ENCODE assay signal across 8 cellular contexts in genomic region chr4:6332042-6332668, GRCh38.
DNase-seq lines count a peak whose midpoint lies in the region; ATAC-seq and TF ChIP-seq lines count a peak whose summit lies in the region.

No MANE protein-coding gene starts in this region.

- H3K4me3 ChIP-seq in RWPE2 (ENCODE audit: severe bottlenecking) = no peak overlapping the region
- no peak overlapping the region for H3K4me3 ChIP-seq in fibroblast of villous mesenchyme (ENCODE audit: low read depth, low read length)
- no peak overlapping the region for H3K4me3 ChIP-seq in sigmoid colon

- 47 to 50% methylated on average over 18 of the region's 18 CpGs for WGBS in sigmoid colon, 2 donors

- no peak for ATAC-seq in RWPE2 (ENCODE audit: low read depth)

- H3K27ac ChIP-seq in RWPE2 (ENCODE audit: poor library complexity, severe bottlenecking) (no peak overlapping the region), sigmoid colon (no peak overlapping the region)

- no peak for TF ChIP-seq EP300 in sigmoid colon (IDR thresholded peaks at IDR 0.05)

- TF ChIP-seq CTCF in RWPE2 (IDR thresholded peaks at IDR 0.05; ENCODE audit: poor library complexity, severe bottlenecking) = peak; percentile 70
- peak; percentile 85 for TF ChIP-seq CTCF in fibroblast of villous mesenchyme (IDR thresholded peaks at IDR 0.05; ENCODE audit: insufficient read depth, low read depth, low read length)
- peak in 3 of 4 experiments; percentile 23 to 58 (median 51) for TF ChIP-seq CTCF in sigmoid colon (IDR thresholded peaks at IDR 0.05)

- H3K27me3 ChIP-seq in RWPE2 (ENCODE audit: insufficient read depth, poor library complexity, severe bottlenecking) (no peaks in the 10 kb centered on the region), sigmoid colon (peaks cover 0 to 54% (median 3%) of the 10 kb centered on the region in 3 donors)

- no peak for TF ChIP-seq POLR2A in sigmoid colon (IDR thresholded peaks at IDR 0.05)

- H3K36me3 ChIP-seq in RWPE2 (ENCODE audit: low read depth) (no peaks in the 10 kb centered on the region), sigmoid colon (no peaks in the 10 kb centered on the region)

- H3K9me3 ChIP-seq in RWPE2 (ENCODE audit: severe bottlenecking) (no peaks in the 10 kb centered on the region), sigmoid colon (peaks cover 0 to 3% (median 0%) of the 10 kb centered on the region in 4 donors)

- DNase-seq in stimulated activated CD4-positive, alpha-beta T cell treated with anti-CD3 and anti-CD28 coated beads, Interleukin-12 subunit alpha, Interleukin-12 subunit beta, amount 100 ng/mL, for 4 hours = peak; percentile 8
- no peak for DNase-seq in stimulated activated CD4-positive, alpha-beta T cell treated with anti-CD3 and anti-CD28 coated beads, Interleukin-4, amount 100 ng/mL, for 1 hour
- DNase-seq in RWPE2 (ENCODE audit: low spot score) (no peak), fibroblast of villous mesenchyme (ENCODE audit: low read depth) (peak; percentile 23), sigmoid colon (no peak), SIG-M5 (lab: John Stamatoyannopoulos, UW) (no peak), GM19240 (ENCODE audit: insufficient read length, low spot score) (no peak), DMS153 treated with DMSO at 0.1 percent for 48 hours (lab: John Stamatoyannopoulos, UW; ENCODE audit: unreplicated experiment) (no peak)

- H3K4me1 ChIP-seq in RWPE2 (ENCODE audit: insufficient read depth, poor library complexity, severe bottlenecking) = no peaks in the 10 kb centered on the region
- H3K4me1 ChIP-seq in sigmoid colon = no peaks in the 10 kb centered on the region

- intact Hi-C loops in sigmoid colon (cut with DNase I) = loop anchor here (5.0 kb wide), 1 partner anchor 215 kb away; no protein-coding TSS in a partner anchor

Comparison
In these comparisons a context has a peak if more than half of its experiments do, and no peak if none do; other contexts are left out.
1. DNase-seq: peak in stimulated activated CD4-positive, alpha-beta T cell treated with anti-CD3 and anti-CD28 coated beads, Interleukin-12 subunit alpha, Interleukin-12 subunit beta, amount 100 ng/mL, for 4 hours (single experiment) and fibroblast of villous mesenchyme (single experiment); none in stimulated activated CD4-positive, alpha-beta T cell treated with anti-CD3 and anti-CD28 coated beads, Interleukin-4, amount 100 ng/mL, for 1 hour (single experiment), RWPE2 (single experiment), sigmoid colon (single experiment), SIG-M5 (single experiment), GM19240 (single experiment) and DMS153 treated with DMSO at 0.1 percent for 48 hours (single experiment).
2. Peak in every context shown above with its lines, with median percentiles within 50 percentile points of each other: CTCF ChIP-seq.